ENCODE assay signal across 22 cellular contexts in the genomic region with DNA sequence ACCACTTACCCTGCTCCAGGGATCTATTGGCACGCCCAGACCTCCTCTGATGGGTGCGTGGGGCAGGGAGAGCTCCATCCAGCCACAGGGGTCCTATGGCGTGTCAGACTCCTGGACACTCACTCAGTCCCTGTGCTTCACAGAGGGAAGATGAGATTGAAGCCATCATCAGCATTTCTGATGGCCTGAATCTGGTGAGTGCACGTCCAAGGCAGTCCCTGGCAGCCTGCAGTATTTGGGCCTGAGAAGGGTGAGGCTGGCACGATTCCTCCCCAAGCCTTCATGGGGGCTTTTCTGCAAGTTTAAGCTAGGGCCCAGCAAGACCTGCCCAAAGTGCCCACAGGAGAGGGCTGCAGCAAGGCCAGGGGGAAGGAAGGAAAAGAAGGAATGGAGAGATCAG. TPM values are rescaled to one million over a fixed set of nuclear protein-coding genes. Genes with fewer than 3 reads are reported as not detected.
DNase-seq lines count a peak whose midpoint lies in the region; ATAC-seq and TF ChIP-seq lines count a peak whose summit lies in the region.
"Had no signal": no experiment of that assay in that cellular context is flagged by ENCODE, and none has a peak within 500 bp of the region (broad histone marks: within the 10 kb centered on the region; RNA-seq: fewer than 3 reads in every experiment).

No MANE protein-coding gene starts in this region.

- H3K9ac ChIP-seq in colonic mucosa (ENCODE audit: low read depth in 2 of 2, low read length in 2 of 2) = peak overlapping the region in 1 of 2 donors; percentile 76
- H3K9ac ChIP-seq: BLaER1, GM23248 had no signal

- peak; percentile 9 for DNase-seq in activated naive CD8-positive, alpha-beta T cell treated with anti-CD3 and anti-CD28 coated beads, Interleukin-2, amount 10 ng/mL, durations not matched to agents 7 days and 5 days
- DNase-seq in activated naive CD8-positive, alpha-beta T cell treated with anti-CD3 and anti-CD28 coated beads for 36 hours = no peak
- no peak for DNase-seq in colonic mucosa
- peak; percentile 47 for DNase-seq in posterior vena cava (ENCODE audit: low spot score)
- DNase-seq in upper lobe of right lung = peak; percentile 50
- DNase-seq in HUDEP-2 (lab: John Stamatoyannopoulos, UW; ENCODE audit: unreplicated experiment in 76 of 76) = no peak
- no peak for DNase-seq in activated CD8-positive, alpha-beta memory T cell treated with anti-CD3 and anti-CD28 coated beads, Interleukin-2, amount 10 ng/mL, durations not matched to agents 7 days and 5 days
- no peak for DNase-seq in NCI-H1092 treated with DMSO at 0.1 percent for 48 hours (lab: John Stamatoyannopoulos, UW)
- DNase-seq: CD4-positive, alpha-beta T cell; DMS 273 treated with DMSO at 0.1 percent for 48 hours; EL; GDM1; GM23248; H7; HCEC 1CT had no signal

- CTCF ChIA-PET in activated CD8-positive, alpha-beta memory T cell treated with anti-CD3 and anti-CD28 coated beads, Interleukin-2, amount 10 ng/mL, durations not matched to agents 7 days and 5 days (lab: Charles Lee) = interaction anchor here (1.5 to 2.8 kb wide), 3 partner anchors 17 to 50 kb away, joined by 3 to 8 read pairs (median 6); no protein-coding TSS in a partner anchor

- H3K4me1 ChIP-seq in colonic mucosa = peaks cover 30% of the 10 kb centered on the region
- peaks cover 5% of the 10 kb centered on the region for H3K4me1 ChIP-seq in upper lobe of right lung
- H3K4me1 ChIP-seq: BLaER1 had no signal

- peaks cover 43% of the 10 kb centered on the region for H3K27me3 Mint-ChIP-seq in activated naive CD8-positive, alpha-beta T cell treated with anti-CD3 and anti-CD28 coated beads, Interleukin-2, amount 10 ng/mL, durations not matched to agents 7 days and 5 days
- peaks cover 28% of the 10 kb centered on the region for H3K27me3 Mint-ChIP-seq in activated naive CD8-positive, alpha-beta T cell treated with anti-CD3 and anti-CD28 coated beads for 36 hours
- peaks cover 38% of the 10 kb centered on the region for H3K27me3 Mint-ChIP-seq in activated CD8-positive, alpha-beta memory T cell treated with anti-CD3 and anti-CD28 coated beads, Interleukin-2, amount 10 ng/mL, durations not matched to agents 7 days and 5 days

- TF ChIP-seq CTCF in colonic mucosa (IDR thresholded peaks at IDR 0.05) (no peak), upper lobe of right lung (IDR thresholded peaks at IDR 0.05) (no peak)

- H3K27me3 ChIP-seq in colonic mucosa = no peaks in the 10 kb centered on the region
- peaks cover 40% of the 10 kb centered on the region for H3K27me3 ChIP-seq in upper lobe of right lung

- no peak overlapping the region for H3K27ac Mint-ChIP-seq in activated naive CD8-positive, alpha-beta T cell treated with anti-CD3 and anti-CD28 coated beads, Interleukin-2, amount 10 ng/mL, durations not matched to agents 7 days and 5 days
- H3K27ac Mint-ChIP-seq in activated naive CD8-positive, alpha-beta T cell treated with anti-CD3 and anti-CD28 coated beads for 36 hours = no peak overlapping the region
- H3K27ac Mint-ChIP-seq in activated CD8-positive, alpha-beta memory T cell treated with anti-CD3 and anti-CD28 coated beads, Interleukin-2, amount 10 ng/mL, durations not matched to agents 7 days and 5 days = no peak overlapping the region
- H3K27ac Mint-ChIP-seq: B cell; CD4-positive, alpha-beta T cell had no signal

- POLR2A ChIA-PET in activated naive CD8-positive, alpha-beta T cell treated with anti-CD3 and anti-CD28 coated beads, Interleukin-2, amount 10 ng/mL, durations not matched to agents 7 days and 5 days (lab: Charles Lee) = interaction anchor here (0.6 kb wide), 1 partner anchor 142 kb away, joined by 4 read pairs; no protein-coding TSS in a partner anchor

- no peak for ATAC-seq in activated naive CD8-positive, alpha-beta T cell treated with anti-CD3 and anti-CD28 coated beads, Interleukin-2, amount 10 ng/mL, durations not matched to agents 7 days and 5 days (ENCODE audit: low read depth)
- no peak for ATAC-seq in upper lobe of right lung
- no peak for ATAC-seq in activated CD8-positive, alpha-beta memory T cell treated with anti-CD3 and anti-CD28 coated beads, Interleukin-2, amount 10 ng/mL, durations not matched to agents 7 days and 5 days

- H3K4me3 ChIP-seq in colonic mucosa = no peak overlapping the region
- H3K4me3 ChIP-seq in upper lobe of right lung = no peak overlapping the region
- H3K4me3 ChIP-seq: BLaER1, GM12878, GM23248 had no signal

- no peak overlapping the region for H3K4me3 Mint-ChIP-seq in activated naive CD8-positive, alpha-beta T cell treated with anti-CD3 and anti-CD28 coated beads, Interleukin-2, amount 10 ng/mL, durations not matched to agents 7 days and 5 days
- H3K4me3 Mint-ChIP-seq in activated naive CD8-positive, alpha-beta T cell treated with anti-CD3 and anti-CD28 coated beads for 36 hours = no peak overlapping the region
- no peak overlapping the region for H3K4me3 Mint-ChIP-seq in activated CD8-positive, alpha-beta memory T cell treated with anti-CD3 and anti-CD28 coated beads, Interleukin-2, amount 10 ng/mL, durations not matched to agents 7 days and 5 days
- H3K4me3 Mint-ChIP-seq: B cell; CD4-positive, alpha-beta T cell had no signal

- no peaks in the 10 kb centered on the region for H3K36me3 Mint-ChIP-seq in activated naive CD8-positive, alpha-beta T cell treated with anti-CD3 and anti-CD28 coated beads, Interleukin-2, amount 10 ng/mL, durations not matched to agents 7 days and 5 days
- H3K36me3 Mint-ChIP-seq in activated naive CD8-positive, alpha-beta T cell treated with anti-CD3 and anti-CD28 coated beads for 36 hours = no peaks in the 10 kb centered on the region
- H3K36me3 Mint-ChIP-seq in activated CD8-positive, alpha-beta memory T cell treated with anti-CD3 and anti-CD28 coated beads, Interleukin-2, amount 10 ng/mL, durations not matched to agents 7 days and 5 days = no peaks in the 10 kb centered on the region
- H3K36me3 Mint-ChIP-seq: CD8-positive, alpha-beta memory T cell had no signal

- H3K36me3 ChIP-seq in colonic mucosa (no peaks in the 10 kb centered on the region), upper lobe of right lung (no peaks in the 10 kb centered on the region)
- H3K36me3 ChIP-seq: BLaER1 had no signal

- H3K27ac ChIP-seq in colonic mucosa = peak overlapping the region; percentile 77
- no peak overlapping the region for H3K27ac ChIP-seq in upper lobe of right lung
- H3K27ac ChIP-seq: 22Rv1, BLaER1, C4-2B, GM23248 had no signal

- intact Hi-C loops in colonic mucosa (cut with DNase I) (no loop called here), posterior vena cava (cut with DNase I) (loop anchor here in 1 of 2 donors (10.0 kb wide), 2 partner anchors 393 to 473 kb away; no protein-coding TSS in a partner anchor), upper lobe of right lung (cut with DNase I) (no loop called here)

- peaks cover 2% of the 10 kb centered on the region for H3K4me1 Mint-ChIP-seq in activated naive CD8-positive, alpha-beta T cell treated with anti-CD3 and anti-CD28 coated beads, Interleukin-2, amount 10 ng/mL, durations not matched to agents 7 days and 5 days
- peaks cover 2% of the 10 kb centered on the region for H3K4me1 Mint-ChIP-seq in activated naive CD8-positive, alpha-beta T cell treated with anti-CD3 and anti-CD28 coated beads for 36 hours
- H3K4me1 Mint-ChIP-seq in activated CD8-positive, alpha-beta memory T cell treated with anti-CD3 and anti-CD28 coated beads, Interleukin-2, amount 10 ng/mL, durations not matched to agents 7 days and 5 days = no peaks in the 10 kb centered on the region

- H3K9me3 Mint-ChIP-seq in activated naive CD8-positive, alpha-beta T cell treated with anti-CD3 and anti-CD28 coated beads, Interleukin-2, amount 10 ng/mL, durations not matched to agents 7 days and 5 days = no peaks in the 10 kb centered on the region
- no peaks in the 10 kb centered on the region for H3K9me3 Mint-ChIP-seq in activated naive CD8-positive, alpha-beta T cell treated with anti-CD3 and anti-CD28 coated beads for 36 hours
- H3K9me3 Mint-ChIP-seq in activated CD8-positive, alpha-beta memory T cell treated with anti-CD3 and anti-CD28 coated beads, Interleukin-2, amount 10 ng/mL, durations not matched to agents 7 days and 5 days (ENCODE audit: low read depth) = no peaks in the 10 kb centered on the region
- H3K9me3 Mint-ChIP-seq: CD4-positive, alpha-beta T cell; CD8-positive, alpha-beta memory T cell had no signal

- H3K9me3 ChIP-seq in colonic mucosa = no peaks in the 10 kb centered on the region
- no peaks in the 10 kb centered on the region for H3K9me3 ChIP-seq in upper lobe of right lung

RNA-seq across cellular contexts. Expression of a gene that starts 3.3 kb away (rescaled TPM):
- total RNA-seq in activated naive CD8-positive, alpha-beta T cell treated with anti-CD3 and anti-CD28 coated beads, Interleukin-2, amount 10 ng/mL, durations not matched to agents 7 days and 5 days = 1 to 10 TPM; 1.7 to 3.5 TPM
- total RNA-seq in activated naive CD8-positive, alpha-beta T cell treated with anti-CD3 and anti-CD28 coated beads for 36 hours = 1 to 10 TPM in 1 of 2 experiments, under 1 TPM in 1; 0.91 to 1.6 TPM
- total RNA-seq in colonic mucosa = 100 to 1,000 TPM in 1 of 2 donors, 10 to 100 TPM in 1; 99.3 to 105 TPM
- total RNA-seq in posterior vena cava = under 1 TPM; 0.14 to 0.28 TPM
- total RNA-seq in upper lobe of right lung = 0.35 TPM
- 1 to 10 TPM in 1 of 2 experiments, under 1 TPM in 1; 0.37 to 1.6 TPM for total RNA-seq in activated CD8-positive, alpha-beta memory T cell treated with anti-CD3 and anti-CD28 coated beads, Interleukin-2, amount 10 ng/mL, durations not matched to agents 7 days and 5 days
- total RNA-seq: GM23248 had no signal

RNA-seq across cellular contexts. Expression of a gene that starts 24.0 kb away (rescaled TPM):
- total RNA-seq in activated naive CD8-positive, alpha-beta T cell treated with anti-CD3 and anti-CD28 coated beads, Interleukin-2, amount 10 ng/mL, durations not matched to agents 7 days and 5 days = not detected
- not detected for total RNA-seq in activated naive CD8-positive, alpha-beta T cell treated with anti-CD3 and anti-CD28 coated beads for 36 hours
- total RNA-seq in colonic mucosa (100 to 1,000 TPM; 515 to 560 TPM), posterior vena cava (not detected), upper lobe of right lung (not detected)
- not detected for total RNA-seq in activated CD8-positive, alpha-beta memory T cell treated with anti-CD3 and anti-CD28 coated beads, Interleukin-2, amount 10 ng/mL, durations not matched to agents 7 days and 5 days
- total RNA-seq: B cell; CD4-positive, alpha-beta T cell; CD8-positive, alpha-beta memory T cell; GM23248; H1; H7 had no signal

RNA-seq across cellular contexts. Expression of a gene that starts 27.7 kb away (rescaled TPM):
- not detected for total RNA-seq in activated naive CD8-positive, alpha-beta T cell treated with anti-CD3 and anti-CD28 coated beads, Interleukin-2, amount 10 ng/mL, durations not matched to agents 7 days and 5 days
- total RNA-seq in activated naive CD8-positive, alpha-beta T cell treated with anti-CD3 and anti-CD28 coated beads for 36 hours = not detected
- not detected for total RNA-seq in colonic mucosa
- total RNA-seq in posterior vena cava = not detected
- not detected for total RNA-seq in upper lobe of right lung
- total RNA-seq in activated CD8-positive, alpha-beta memory T cell treated with anti-CD3 and anti-CD28 coated beads, Interleukin-2, amount 10 ng/mL, durations not matched to agents 7 days and 5 days = not detected
- total RNA-seq: B cell; CD4-positive, alpha-beta T cell; CD8-positive, alpha-beta memory T cell; GM12878; GM23248; H1; H7 had no signal

RNA-seq across cellular contexts. Expression of a gene that starts 43.7 kb away (rescaled TPM):
- not detected for total RNA-seq in activated naive CD8-positive, alpha-beta T cell treated with anti-CD3 and anti-CD28 coated beads, Interleukin-2, amount 10 ng/mL, durations not matched to agents 7 days and 5 days
- total RNA-seq in activated naive CD8-positive, alpha-beta T cell treated with anti-CD3 and anti-CD28 coated beads for 36 hours = not detected
- total RNA-seq in colonic mucosa = not detected
- not detected for total RNA-seq in posterior vena cava
- not detected for total RNA-seq in upper lobe of right lung
- total RNA-seq in activated CD8-positive, alpha-beta memory T cell treated with anti-CD3 and anti-CD28 coated beads, Interleukin-2, amount 10 ng/mL, durations not matched to agents 7 days and 5 days = not detected
- total RNA-seq: B cell; CD4-positive, alpha-beta T cell; CD8-positive, alpha-beta memory T cell; GM12878; GM23248; H1; H7 had no signal

RNA-seq across cellular contexts. Expression of a gene that starts 47.2 kb away (rescaled TPM):
- total RNA-seq in activated naive CD8-positive, alpha-beta T cell treated with anti-CD3 and anti-CD28 coated beads, Interleukin-2, amount 10 ng/mL, durations not matched to agents 7 days and 5 days = not detected
- not detected for total RNA-seq in activated naive CD8-positive, alpha-beta T cell treated with anti-CD3 and anti-CD28 coated beads for 36 hours
- total RNA-seq in colonic mucosa = not detected
- under 1 TPM in 1 of 2 donors, not detected in 1; 0.38 TPM for total RNA-seq in posterior vena cava
- 0.41 TPM for total RNA-seq in upper lobe of right lung
- not detected for total RNA-seq in activated CD8-positive, alpha-beta memory T cell treated with anti-CD3 and anti-CD28 coated beads, Interleukin-2, amount 10 ng/mL, durations not matched to agents 7 days and 5 days
- total RNA-seq: B cell; CD4-positive, alpha-beta T cell; CD8-positive, alpha-beta memory T cell; GM12878; GM23248; H1; H7 had no signal

Comparison
In these comparisons a context has a peak if more than half of its experiments do, and no peak if none do; other contexts are left out.
1. DNase-seq: peak in activated naive CD8-positive, alpha-beta T cell treated with anti-CD3 and anti-CD28 coated beads, Interleukin-2, amount 10 ng/mL, durations not matched to agents 7 days and 5 days (single experiment), posterior vena cava (single experiment) and upper lobe of right lung (single experiment); none in activated naive CD8-positive, alpha-beta T cell treated with anti-CD3 and anti-CD28 coated beads for 36 hours (single experiment), colonic mucosa (single experiment), HUDEP-2 (0 of 76), activated CD8-positive, alpha-beta memory T cell treated with anti-CD3 and anti-CD28 coated beads, Interleukin-2, amount 10 ng/mL, durations not matched to agents 7 days and 5 days (single experiment) and NCI-H1092 treated with DMSO at 0.1 percent for 48 hours (single experiment).
2. RNA of a gene that starts 3.3 kb away (total RNA-seq): 99.3 to 105 TPM in colonic mucosa; 1.7 to 3.5 TPM in activated naive CD8-positive, alpha-beta T cell treated with anti-CD3 and anti-CD28 coated beads, Interleukin-2, amount 10 ng/mL, durations not matched to agents 7 days and 5 days, 0.37 to 1.6 TPM in activated CD8-positive, alpha-beta memory T cell treated with anti-CD3 and anti-CD28 coated beads, Interleukin-2, amount 10 ng/mL, durations not matched to agents 7 days and 5 days, 0.91 to 1.6 TPM in activated naive CD8-positive, alpha-beta T cell treated with anti-CD3 and anti-CD28 coated beads for 36 hours, 0.35 TPM in upper lobe of right lung (single experiment) and 0.14 to 0.28 TPM in posterior vena cava; every median in the first group is over 10 times any median in the second.
3. RNA of a gene that starts 24.0 kb away (total RNA-seq): 515 to 560 TPM in colonic mucosa; not detected in activated CD8-positive, alpha-beta memory T cell treated with anti-CD3 and anti-CD28 coated beads, Interleukin-2, amount 10 ng/mL, durations not matched to agents 7 days and 5 days, not detected in activated naive CD8-positive, alpha-beta T cell treated with anti-CD3 and anti-CD28 coated beads, Interleukin-2, amount 10 ng/mL, durations not matched to agents 7 days and 5 days, not detected in activated naive CD8-positive, alpha-beta T cell treated with anti-CD3 and anti-CD28 coated beads for 36 hours, not detected in posterior vena cava and not detected in upper lobe of right lung (single experiment); every median in the first group is over 100 times any median in the second.